Comparison of ENCODE assay signal across 8 cellular contexts in the genomic region with DNA sequence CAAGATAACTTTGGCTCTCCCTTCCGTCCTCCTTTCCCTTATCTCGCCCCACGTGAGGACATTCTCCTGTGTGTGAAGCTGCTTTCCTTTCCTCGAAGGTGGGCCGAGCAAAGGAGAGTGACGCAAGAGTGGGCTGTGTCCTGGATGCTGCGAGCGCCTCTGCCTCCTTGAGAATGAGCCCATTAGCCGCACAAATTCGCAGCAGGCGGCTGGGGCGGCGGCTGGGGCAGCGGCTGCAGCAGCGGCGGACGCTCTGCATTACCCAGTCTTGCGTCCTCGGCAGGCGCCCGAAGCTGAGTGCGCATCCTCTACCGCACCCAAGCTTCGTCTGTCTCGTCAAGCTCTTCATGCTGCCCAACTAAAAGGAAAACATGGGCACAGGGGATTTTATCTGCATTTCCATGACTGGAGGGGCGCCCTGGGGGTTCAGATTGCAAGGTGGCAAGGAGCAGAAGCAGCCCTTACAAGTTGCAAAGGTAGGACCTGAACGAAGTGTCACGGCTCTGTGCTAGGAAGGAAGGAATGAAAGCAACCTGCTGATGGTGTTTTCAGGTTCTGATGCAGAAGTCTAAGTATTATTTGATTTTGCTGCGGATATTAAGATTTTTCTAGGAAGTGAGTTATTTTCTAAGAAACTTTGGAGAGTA. TPM values are rescaled to one million over a fixed set of nuclear protein-coding genes. Genes with fewer than 3 reads are reported as not detected.
A peak's percentile ranks its signal among the peaks of the same experiment; 100 is the strongest.
DNase-seq lines count a peak whose midpoint lies in the region; ATAC-seq lines count a peak whose summit lies in the region.

A gene with protein sequence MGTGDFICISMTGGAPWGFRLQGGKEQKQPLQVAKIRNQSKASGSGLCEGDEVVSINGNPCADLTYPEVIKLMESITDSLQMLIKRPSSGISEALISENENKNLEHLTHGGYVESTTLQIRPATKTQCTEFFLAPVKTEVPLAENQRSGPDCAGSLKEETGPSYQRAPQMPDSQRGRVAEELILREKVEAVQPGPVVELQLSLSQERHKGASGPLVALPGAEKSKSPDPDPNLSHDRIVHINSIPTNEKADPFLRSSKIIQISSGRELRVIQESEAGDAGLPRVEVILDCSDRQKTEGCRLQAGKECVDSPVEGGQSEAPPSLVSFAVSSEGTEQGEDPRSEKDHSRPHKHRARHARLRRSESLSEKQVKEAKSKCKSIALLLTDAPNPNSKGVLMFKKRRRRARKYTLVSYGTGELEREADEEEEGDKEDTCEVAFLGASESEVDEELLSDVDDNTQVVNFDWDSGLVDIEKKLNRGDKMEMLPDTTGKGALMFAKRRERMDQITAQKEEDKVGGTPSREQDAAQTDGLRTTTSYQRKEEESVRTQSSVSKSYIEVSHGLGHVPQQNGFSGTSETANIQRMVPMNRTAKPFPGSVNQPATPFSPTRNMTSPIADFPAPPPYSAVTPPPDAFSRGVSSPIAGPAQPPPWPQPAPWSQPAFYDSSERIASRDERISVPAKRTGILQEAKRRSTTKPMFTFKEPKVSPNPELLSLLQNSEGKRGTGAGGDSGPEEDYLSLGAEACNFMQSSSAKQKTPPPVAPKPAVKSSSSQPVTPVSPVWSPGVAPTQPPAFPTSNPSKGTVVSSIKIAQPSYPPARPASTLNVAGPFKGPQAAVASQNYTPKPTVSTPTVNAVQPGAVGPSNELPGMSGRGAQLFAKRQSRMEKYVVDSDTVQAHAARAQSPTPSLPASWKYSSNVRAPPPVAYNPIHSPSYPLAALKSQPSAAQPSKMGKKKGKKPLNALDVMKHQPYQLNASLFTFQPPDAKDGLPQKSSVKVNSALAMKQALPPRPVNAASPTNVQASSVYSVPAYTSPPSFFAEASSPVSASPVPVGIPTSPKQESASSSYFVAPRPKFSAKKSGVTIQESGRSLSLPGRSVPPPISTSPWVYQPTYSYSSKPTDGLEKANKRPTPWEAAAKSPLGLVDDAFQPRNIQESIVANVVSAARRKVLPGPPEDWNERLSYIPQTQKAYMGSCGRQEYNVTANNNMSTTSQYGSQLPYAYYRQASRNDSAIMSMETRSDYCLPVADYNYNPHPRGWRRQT (plus strand): TSS at position 189 of the 647 bp plus-strand sequence. CDS start 183 bp downstream, at position 372.

- no peaks in the 10 kb centered on the region for H3K36me3 ChIP-seq in mucosa of stomach (ENCODE audit: control insufficient read depth, insufficient read depth, low read length)

- H3K4me1 ChIP-seq in mucosa of stomach (ENCODE audit: control insufficient read depth, insufficient read depth, low read length) = no peaks in the 10 kb centered on the region

- ATAC-seq in GM18909 (IDR thresholded peaks at IDR 0.05; ENCODE audit: poor library complexity, unreplicated experiment) = peak; percentile 90
- ATAC-seq in HG03097 (IDR thresholded peaks at IDR 0.05; ENCODE audit: low FRiP score, unreplicated experiment) = peak; percentile 84

- peak within 1 kb of the TSS; percentile 46 for H3K9ac ChIP-seq in mucosa of stomach (ENCODE audit: low read length)

- peak within 1 kb of the TSS; percentile 5 for H3K4me3 ChIP-seq in mucosa of stomach (ENCODE audit: low read length)

- H3K27ac ChIP-seq in substantia nigra (ENCODE audit: low read depth, low read length, poor library complexity, severe bottlenecking) = no peak within 1 kb of the TSS

- H3K9me3 ChIP-seq in mucosa of stomach (ENCODE audit: control insufficient read depth, low read length) = no peaks in the 10 kb centered on the region

- DNase-seq in A172 (ENCODE audit: low spot score) (peak; percentile 65), NCI-H526 (lab: John Stamatoyannopoulos, UW) (peak; percentile 47 to 78), fibroblast of gingiva (ENCODE audit: low read depth) (peak; percentile 75), substantia nigra (lab: John Stamatoyannopoulos, UW) (peak in 32 of 49 donors; percentile 4 to 58 (median 26))
- DNase-seq in activated T-cell treated with anti-CD3 and anti-CD28 coated beads, Interleukin-2, amount 50 U/mL, for 1 hour = peak; percentile 23

- peaks cover 14% of the 10 kb centered on the region for H3K27me3 ChIP-seq in mucosa of stomach (ENCODE audit: control insufficient read depth, insufficient read depth, low read length)

RNA-seq across cellular contexts. Expression of the gene that starts here (rescaled TPM):
- 0.07 and 0.10 TPM in 2 replicates for total RNA-seq in A172 (2014; rRNA removed; shearing (Covaris generic))

Comparison
In these comparisons a context has a peak if more than half of its experiments do, and no peak if none do; other contexts are left out.
1. Peak in DNase-seq in A172; RNA of the gene not detected or under 1 TPM.
2. DNase-seq: peak in every context shown above with its lines; median percentile 75 in fibroblast of gingiva; 65 in A172; 62 in NCI-H526; 26 in substantia nigra; 23 in activated T-cell treated with anti-CD3 and anti-CD28 coated beads, Interleukin-2, amount 50 U/mL, for 1 hour.